ENCODE assay signal across 8 cellular contexts in the genomic region with DNA sequence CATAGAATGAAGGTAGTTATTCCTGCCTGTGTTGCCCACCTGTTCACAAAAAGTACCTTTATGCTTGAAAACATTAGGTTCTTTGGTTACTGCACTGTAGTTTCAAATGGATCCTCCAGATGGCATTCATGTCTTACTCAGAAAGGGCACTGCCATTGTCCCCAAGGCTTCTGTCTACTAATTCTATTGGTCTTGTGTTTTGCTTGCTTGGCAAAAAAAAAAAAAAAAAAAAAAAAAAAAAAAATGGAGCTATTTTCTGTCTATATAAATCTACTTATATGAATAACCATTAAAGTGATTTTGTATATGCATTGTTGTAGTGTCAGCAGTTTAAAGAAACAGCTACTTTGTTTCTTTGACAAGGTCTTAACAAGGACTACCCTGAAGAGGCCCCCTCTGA. TPM values are rescaled to one million over a fixed set of nuclear protein-coding genes. Genes with fewer than 3 reads are reported as not detected.
DNase-seq lines count a peak whose midpoint lies in the region; ATAC-seq and TF ChIP-seq lines count a peak whose summit lies in the region.

No MANE protein-coding gene starts in this region.

- H3K36me3 Mint-ChIP-seq in activated CD4-positive, alpha-beta T cell treated with anti-CD3 and anti-CD28 coated beads for 36 hours (ENCODE audit: low read depth) = peaks cover 13% of the 10 kb centered on the region
- peaks cover 19% of the 10 kb centered on the region for H3K36me3 Mint-ChIP-seq in activated CD8-positive, alpha-beta T cell treated with anti-CD3 and anti-CD28 coated beads for 36 hours (ENCODE audit: low read depth)

- POLR2A ChIA-PET in activated CD4-positive, alpha-beta T cell treated with anti-CD3 and anti-CD28 coated beads for 36 hours (lab: Charles Lee) = interaction anchor here (0.6 kb wide), 1 partner anchor 125 kb away, joined by 6 read pairs; no protein-coding TSS in a partner anchor
- POLR2A ChIA-PET in activated CD8-positive, alpha-beta T cell treated with anti-CD3 and anti-CD28 coated beads for 36 hours (lab: Charles Lee) = no interaction called here

- ATAC-seq in activated CD4-positive, alpha-beta T cell treated with anti-CD3 and anti-CD28 coated beads for 36 hours = peak; percentile 87
- peak; percentile 92 for ATAC-seq in activated CD8-positive, alpha-beta T cell treated with anti-CD3 and anti-CD28 coated beads for 36 hours
- no peak for ATAC-seq in GM21576 (IDR thresholded peaks at IDR 0.05; ENCODE audit: unreplicated experiment)

- H3K27me3 Mint-ChIP-seq in activated CD4-positive, alpha-beta T cell treated with anti-CD3 and anti-CD28 coated beads for 36 hours = no peaks in the 10 kb centered on the region
- no peaks in the 10 kb centered on the region for H3K27me3 Mint-ChIP-seq in activated CD8-positive, alpha-beta T cell treated with anti-CD3 and anti-CD28 coated beads for 36 hours

- H3K27ac Mint-ChIP-seq in activated CD4-positive, alpha-beta T cell treated with anti-CD3 and anti-CD28 coated beads for 36 hours = no peak overlapping the region
- H3K27ac Mint-ChIP-seq in activated CD8-positive, alpha-beta T cell treated with anti-CD3 and anti-CD28 coated beads for 36 hours = no peak overlapping the region

- no peaks in the 10 kb centered on the region for H3K9me3 Mint-ChIP-seq in activated CD4-positive, alpha-beta T cell treated with anti-CD3 and anti-CD28 coated beads for 36 hours (ENCODE audit: low read depth)
- no peaks in the 10 kb centered on the region for H3K9me3 Mint-ChIP-seq in activated CD8-positive, alpha-beta T cell treated with anti-CD3 and anti-CD28 coated beads for 36 hours

- DNase-seq in activated CD4-positive, alpha-beta T cell treated with anti-CD3 and anti-CD28 coated beads for 36 hours = no peak
- DNase-seq in activated CD4-positive, alpha-beta T cell treated with anti-CD3 and anti-CD28 coated beads, Interleukin-2, amount 50 U/mL, for 1 hour = no peak
- DNase-seq in HFF-Myc (ENCODE audit: extremely low read depth, low read depth) = no peak
- peak; percentile 54 for DNase-seq in NCI-H2171 (lab: John Stamatoyannopoulos, UW)
- peak; percentile 33 for DNase-seq in activated CD8-positive, alpha-beta T cell treated with anti-CD3 and anti-CD28 coated beads for 36 hours
- peak; percentile 72 for DNase-seq in iPS-NIHi11 (ENCODE audit: low spot score)
- DNase-seq in posterior cingulate gyrus = no peak

- CTCF ChIA-PET in activated CD4-positive, alpha-beta T cell treated with anti-CD3 and anti-CD28 coated beads for 36 hours (lab: Charles Lee) = interaction anchor here (0.7 to 3.1 kb wide), 20 partner anchors 10 to 258 kb away, joined by 3 to 18 read pairs (median 4); a partner anchor contains a TSS
- CTCF ChIA-PET in activated CD8-positive, alpha-beta T cell treated with anti-CD3 and anti-CD28 coated beads for 36 hours (lab: Charles Lee) = interaction anchor here (0.6 to 1.9 kb wide), 14 partner anchors 9 to 255 kb away, joined by 3 to 8 read pairs (median 4); a partner anchor contains a TSS

- TF ChIP-seq CTCF in HFF-Myc (IDR thresholded peaks at IDR 0.05; ENCODE audit: low read depth, low read length, missing control alignments) = peak; percentile 56
- peak; percentile 54 for TF ChIP-seq CTCF in activated CD8-positive, alpha-beta T cell treated with anti-CD3 and anti-CD28 coated beads for 36 hours (IDR thresholded peaks at IDR 0.05)

- intact Hi-C loops in activated CD4-positive, alpha-beta T cell treated with anti-CD3 and anti-CD28 coated beads for 36 hours (cut with DNase I, micrococcal nuclease) = loop anchor here (2.0 kb wide), 1 partner anchor 255 kb away; no protein-coding TSS in a partner anchor
- intact Hi-C loops in activated CD8-positive, alpha-beta T cell treated with anti-CD3 and anti-CD28 coated beads for 36 hours (cut with micrococcal nuclease) = no loop called here
- intact Hi-C loops in posterior cingulate gyrus (cut with DNase I) = no loop called here

- H3K4me3 Mint-ChIP-seq in activated CD4-positive, alpha-beta T cell treated with anti-CD3 and anti-CD28 coated beads for 36 hours = no peak overlapping the region
- H3K4me3 Mint-ChIP-seq in activated CD8-positive, alpha-beta T cell treated with anti-CD3 and anti-CD28 coated beads for 36 hours = no peak overlapping the region

- peaks cover 14% of the 10 kb centered on the region for H3K4me1 Mint-ChIP-seq in activated CD4-positive, alpha-beta T cell treated with anti-CD3 and anti-CD28 coated beads for 36 hours
- H3K4me1 Mint-ChIP-seq in activated CD8-positive, alpha-beta T cell treated with anti-CD3 and anti-CD28 coated beads for 36 hours (ENCODE audit: low read depth) = peaks cover 19% of the 10 kb centered on the region

- H3K4me3 ChIP-seq in HFF-Myc (replicated peaks; ENCODE audit: low read depth, low read length) = no peak overlapping the region

RNA-seq across cellular contexts. Expression of a gene that starts 12.7 kb away (rescaled TPM):
- 1 to 10 TPM; 2.2 to 3.6 TPM for total RNA-seq in activated CD4-positive, alpha-beta T cell treated with anti-CD3 and anti-CD28 coated beads for 36 hours
- total RNA-seq in activated CD8-positive, alpha-beta T cell treated with anti-CD3 and anti-CD28 coated beads for 36 hours = 1 to 10 TPM; 1.9 to 2.1 TPM

RNA-seq across cellular contexts. Expression of a gene that starts 45.5 kb away (rescaled TPM):
- total RNA-seq in activated CD4-positive, alpha-beta T cell treated with anti-CD3 and anti-CD28 coated beads for 36 hours = 1 to 10 TPM; 9.0 to 9.1 TPM
- 10 to 100 TPM; 12.9 to 13.7 TPM for total RNA-seq in activated CD8-positive, alpha-beta T cell treated with anti-CD3 and anti-CD28 coated beads for 36 hours

Comparison
In these comparisons a context has a peak if more than half of its experiments do, and no peak if none do; other contexts are left out.
1. DNase-seq: peak in NCI-H2171 (single experiment), activated CD8-positive, alpha-beta T cell treated with anti-CD3 and anti-CD28 coated beads for 36 hours (single experiment) and iPS-NIHi11 (single experiment); none in activated CD4-positive, alpha-beta T cell treated with anti-CD3 and anti-CD28 coated beads for 36 hours (single experiment), activated CD4-positive, alpha-beta T cell treated with anti-CD3 and anti-CD28 coated beads, Interleukin-2, amount 50 U/mL, for 1 hour (single experiment), HFF-Myc (single experiment) and posterior cingulate gyrus (0 of 10).
2. intact Hi-C loops: an anchor here in activated CD4-positive, alpha-beta T cell treated with anti-CD3 and anti-CD28 coated beads for 36 hours (2.0 kb wide); none called in activated CD8-positive, alpha-beta T cell treated with anti-CD3 and anti-CD28 coated beads for 36 hours and posterior cingulate gyrus.